16 cellular contexts compared by ENCODE assay signal in the genomic region with DNA sequence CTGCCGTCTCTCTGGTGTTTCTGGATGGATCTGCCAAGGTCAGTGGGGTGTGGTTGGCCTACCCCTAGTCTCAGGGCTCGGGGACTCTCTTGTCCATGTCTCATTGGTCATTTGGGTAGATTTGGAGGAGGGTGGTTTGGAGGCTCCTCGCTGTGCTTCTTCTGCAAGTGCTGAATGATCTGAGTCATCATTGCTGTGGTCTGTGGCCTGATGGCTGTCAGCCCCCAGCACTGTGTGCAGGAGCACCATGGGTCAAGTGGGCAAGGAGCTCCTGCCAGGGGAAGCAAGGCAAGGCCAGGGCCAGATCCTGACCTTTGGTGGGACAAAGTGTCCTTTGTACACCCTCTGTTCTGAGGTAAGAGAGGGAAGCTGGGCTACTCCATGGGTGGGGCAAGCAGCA.
DNase-seq lines count a peak whose midpoint lies in the region; ATAC-seq and TF ChIP-seq lines count a peak whose summit lies in the region.
"Had no signal": no experiment of that assay in that cellular context is flagged by ENCODE, and none has a peak within 500 bp of the region (broad histone marks: within the 10 kb centered on the region; RNA-seq: fewer than 3 reads in every experiment).

No MANE protein-coding gene starts in this region.

- peak overlapping the region in 8 of 12 donors; percentile 3 to 67 (median 41) for H3K27ac ChIP-seq in heart left ventricle
- H3K27ac ChIP-seq: BLaER1 treated with 17β-estradiol and CSF1 and Interleukin-3, amounts not matched to agents 10 nM and 100 nM; gastrocnemius medialis had no signal

- DNase-seq in Daoy (ENCODE audit: low read depth): peak; percentile 30
- peak; percentile 80 for DNase-seq in MV-4-11 (lab: John Stamatoyannopoulos, UW)
- no peak for DNase-seq in heart left ventricle
- DNase-seq in pons (ENCODE audit: low spot score): no peak
- DNase-seq in activated CD8-positive, alpha-beta memory T cell treated with anti-CD3 and anti-CD28 coated beads, Interleukin-2, amount 50 U/mL, for 4 hours: no peak
- no peak for DNase-seq in NCI-H1048 (lab: John Stamatoyannopoulos, UW)
- no peak for DNase-seq in NCI-H1694 (lab: John Stamatoyannopoulos, UW)
- DNase-seq: activated CD8-positive, alpha-beta T cell treated with anti-CD3 and anti-CD28 coated beads for 36 hours; activated naive CD4-positive, alpha-beta T cell treated with anti-CD3 and anti-CD28 coated beads for 36 hours; gastrocnemius medialis; NCI-H146; nucleus accumbens; SW 1271 had no signal

- no peak for TF ChIP-seq CTCF in heart left ventricle (IDR thresholded peaks at IDR 0.05)

- intact Hi-C loops in heart left ventricle (cut with DNase I): loop anchor here in 1 of 10 donors (10.0 kb wide), 1 partner anchor 45 kb away; no protein-coding TSS in a partner anchor

- TF ChIP-seq POLR2A in heart left ventricle (IDR thresholded peaks at IDR 0.05): no peak

- ATAC-seq in GM19463 (IDR thresholded peaks at IDR 0.05; ENCODE audit: unreplicated experiment) (peak; percentile 91), heart left ventricle (peak in 3 of 4 donors; percentile 29 to 61 (median 33))
- ATAC-seq: activated CD8-positive, alpha-beta T cell treated with anti-CD3 and anti-CD28 coated beads for 36 hours; gastrocnemius medialis; left lobe of liver had no signal

- H3K27me3 ChIP-seq in heart left ventricle: no peaks in the 10 kb centered on the region
- H3K27me3 ChIP-seq: BLaER1 treated with 17β-estradiol and CSF1 and Interleukin-3, amounts not matched to agents 10 nM and 100 nM; gastrocnemius medialis had no signal

- H3K36me3 ChIP-seq in heart left ventricle: no peaks in the 10 kb centered on the region
- H3K36me3 ChIP-seq: BLaER1 treated with 17β-estradiol and CSF1 and Interleukin-3, amounts not matched to agents 10 nM and 100 nM; gastrocnemius medialis had no signal

- WGBS in heart left ventricle, 4 donors: 55 to 70% (median 57%) methylated on average over 3 of the region's 3 CpGs

- no peak overlapping the region for H3K4me3 ChIP-seq in heart left ventricle
- H3K4me3 ChIP-seq: BLaER1 treated with 17β-estradiol and CSF1 and Interleukin-3, amounts not matched to agents 10 nM and 100 nM; gastrocnemius medialis had no signal

- H3K4me1 ChIP-seq in heart left ventricle: peaks cover 0 to 50% (median 18%) of the 10 kb centered on the region in 12 donors

- no peaks in the 10 kb centered on the region for H3K9me3 ChIP-seq in heart left ventricle
- H3K9me3 ChIP-seq: BLaER1 treated with 17β-estradiol and CSF1 and Interleukin-3, amounts not matched to agents 10 nM and 100 nM; gastrocnemius medialis had no signal

Comparison
In these comparisons a context has a peak if more than half of its experiments do, and no peak if none do; other contexts are left out.
1. DNase-seq: peak in Daoy (single experiment) and MV-4-11 (single experiment); none in heart left ventricle (0 of 5), pons (single experiment), activated CD8-positive, alpha-beta memory T cell treated with anti-CD3 and anti-CD28 coated beads, Interleukin-2, amount 50 U/mL, for 4 hours (single experiment), NCI-H1048 (single experiment) and NCI-H1694 (single experiment).